In genomic region chr19:38264486-38265212, GRCh38 we compare ENCODE assay signal across 8 cellular contexts. TPM values are rescaled to one million over a fixed set of nuclear protein-coding genes. Genes with fewer than 3 reads are reported as not detected.
DNase-seq lines count a peak whose midpoint lies in the region; ATAC-seq and TF ChIP-seq lines count a peak whose summit lies in the region.

TSS of gene SPINT2 (plus strand) at chr19:38264573. CDS start at chr19:38264893, 320 bp downstream.

- ATAC-seq in HG02938 (IDR thresholded peaks at IDR 0.05; ENCODE audit: unreplicated experiment) = no peak

- H3K4me1 Mint-ChIP-seq in CD14-positive monocyte (peaks cover 50% of the 10 kb centered on the region), immature natural killer cell (peaks cover 10 to 13% of the 10 kb centered on the region in 2 donors)

- TF ChIP-seq CTCF in CD14-positive monocyte (IDR thresholded peaks at IDR 0.05) (no peak), RWPE1 (conservative IDR thresholded peaks at IDR 0.05; ENCODE audit: low read depth) (no peak), brain microvascular endothelial cell (IDR thresholded peaks at IDR 0.05; ENCODE audit: low read depth, low read length, missing control alignments) (no peak)

- H3K27me3 ChIP-seq in HAP-1 (ENCODE audit: low read depth) (no peaks in the 10 kb centered on the region), brain microvascular endothelial cell (replicated peaks) (no peaks in the 10 kb centered on the region)

- CTCF ChIA-PET in RWPE1 (lab: Yijun Ruan, JAX) = interaction anchor here (0.6 to 0.7 kb wide), 2 partner anchors 24 to 54 kb away, joined by 3 to 4 read pairs; no protein-coding TSS in a partner anchor

- peak within 1 kb of the TSS; percentile 95 to 99 for H3K4me3 Mint-ChIP-seq in CD14-positive monocyte
- H3K4me3 Mint-ChIP-seq in immature natural killer cell = peak within 1 kb of the TSS; percentile 68 to 81 (median 77)

- H3K36me3 ChIP-seq in HAP-1 (replicated peaks) (no peaks in the 10 kb centered on the region), brain microvascular endothelial cell (replicated peaks) (no peaks in the 10 kb centered on the region)

- in situ Hi-C loops in HAP-1 (cut with MboI; ENCODE audit: low sequenced_read_pairs) (no loop called here), brain microvascular endothelial cell (cut with HindIII; ENCODE audit: low pct_ligation_motif_present, low sequenced_read_pairs) (no loop called here)

- H3K9me3 ChIP-seq in HAP-1 = no peaks in the 10 kb centered on the region

- peak within 1 kb of the TSS; percentile 49 for H3K4me3 ChIP-seq in HAP-1
- H3K4me3 ChIP-seq in brain microvascular endothelial cell (ENCODE audit: low read depth, low read length) = peak within 1 kb of the TSS; percentile 47

- H3K27ac ChIP-seq in RWPE1 (peak within 1 kb of the TSS; percentile 96), brain microvascular endothelial cell (no peak within 1 kb of the TSS)

- peaks cover 24% of the 10 kb centered on the region for H3K4me1 ChIP-seq in HAP-1

- H3K9me3 Mint-ChIP-seq in CD14-positive monocyte (peaks cover 0 to 2% (median 0%) of the 10 kb centered on the region in 7 donors), immature natural killer cell (no peaks in the 10 kb centered on the region)

- POLR2A ChIA-PET in RWPE1 (lab: Yijun Ruan, JAX; ENCODE audit: low non-redundant PET) = interaction anchor here (0.5 to 3.9 kb wide), 6 partner anchors 13 to 224 kb away, joined by 3 to 29 read pairs (median 6); partner anchors contain the start of gene C19orf33

- intact Hi-C loops in CD14-positive monocyte (cut with micrococcal nuclease) = no loop called here

- DNase-seq in CD14-positive monocyte (ENCODE audit: low spot score) (no peak), HAP-1 (ENCODE audit: low spot score in 2 of 2) (peak; percentile 15 to 72), RWPE1 (ENCODE audit: low spot score) (peak; percentile 34), brain microvascular endothelial cell (no peak), immature natural killer cell (peak in 1 of 3 donors; percentile 6), globus pallidus (ENCODE audit: low spot score) (no peak)
- peak; percentile 14 to 31 for DNase-seq in stimulated activated CD4-positive, alpha-beta T cell treated with anti-CD3 and anti-CD28 coated beads, Interleukin-2, amount 100 ng/mL, for 48 hours

- H3K27me3 Mint-ChIP-seq in CD14-positive monocyte (ENCODE audit: low read depth in 3 of 3) (peaks cover 6 to 12% (median 10%) of the 10 kb centered on the region in 3 donors), immature natural killer cell (ENCODE audit: low read depth in 3 of 3) (peaks cover 8 to 16% (median 11%) of the 10 kb centered on the region in 3 donors)

- peaks cover 5 to 11% of the 10 kb centered on the region in 2 donors for H3K36me3 Mint-ChIP-seq in CD14-positive monocyte
- no peaks in the 10 kb centered on the region for H3K36me3 Mint-ChIP-seq in immature natural killer cell

- H3K27ac Mint-ChIP-seq in CD14-positive monocyte (peak within 1 kb of the TSS; percentile 89 to 96 (median 95)), immature natural killer cell (no peak within 1 kb of the TSS)

RNA-seq across cellular contexts. Expression of gene SPINT2, which starts in this region (rescaled TPM):
- 100 to 1,000 TPM; 114 to 139 TPM for polyA plus RNA-seq in CD14-positive monocyte
- polyA plus RNA-seq in immature natural killer cell = 10 to 100 TPM in 2 of 3 donors, 1 to 10 TPM in 1; 4.3 to 29.1 (median 22.4) TPM

Comparison
In these comparisons a context has a peak if more than half of its experiments do, and no peak if none do; other contexts are left out.
1. DNase-seq: peak in HAP-1 (2 of 2), RWPE1 (single experiment) and stimulated activated CD4-positive, alpha-beta T cell treated with anti-CD3 and anti-CD28 coated beads, Interleukin-2, amount 100 ng/mL, for 48 hours (2 of 2); none in CD14-positive monocyte (single experiment), brain microvascular endothelial cell (single experiment) and globus pallidus (single experiment).
2. H3K27ac Mint-ChIP-seq: peak in CD14-positive monocyte (7 of 7); none in immature natural killer cell (0 of 6).